ENCODE assay signal across 1 cellular context in the genomic region with DNA sequence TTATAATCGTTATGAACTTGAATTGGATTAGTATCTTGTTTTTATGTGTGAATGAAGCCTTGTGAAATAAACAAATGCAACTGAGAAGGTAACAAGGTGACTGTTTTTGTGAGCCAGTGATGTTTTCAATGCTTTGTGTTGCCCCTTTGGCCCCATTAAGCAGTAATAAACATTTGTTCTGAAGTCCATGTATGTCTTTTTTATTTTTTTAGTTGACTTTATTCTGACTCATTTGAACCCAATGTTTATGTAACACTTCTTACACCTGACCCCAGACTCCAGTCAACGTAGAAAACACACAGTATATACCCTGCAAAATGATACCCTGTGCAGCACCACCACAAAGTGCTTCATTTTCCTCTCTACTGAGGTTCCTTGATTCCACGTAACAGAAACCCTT.
TF ChIP-seq lines count a peak whose summit lies in the region.

No MANE protein-coding gene starts in this region.

TF ChIP-seq in endothelial cell of umbilical vein, 7 proteins besides CTCF, POLR2A, EP300 and RAD21:
- TF ChIP-seq GATA2 (IDR thresholded peaks at IDR 0.05; ENCODE audit: insufficient read depth, insufficient read length, low read depth, low read length): no peak
- TF ChIP-seq FOS (IDR thresholded peaks at IDR 0.05; ENCODE audit: borderline replicate concordance, insufficient read depth, low read length): peak; percentile 45
TF ChIP-seq in endothelial cell of umbilical vein: peak in this region for 1.
